ENCODE assay signal across 8 cellular contexts in the genomic region with DNA sequence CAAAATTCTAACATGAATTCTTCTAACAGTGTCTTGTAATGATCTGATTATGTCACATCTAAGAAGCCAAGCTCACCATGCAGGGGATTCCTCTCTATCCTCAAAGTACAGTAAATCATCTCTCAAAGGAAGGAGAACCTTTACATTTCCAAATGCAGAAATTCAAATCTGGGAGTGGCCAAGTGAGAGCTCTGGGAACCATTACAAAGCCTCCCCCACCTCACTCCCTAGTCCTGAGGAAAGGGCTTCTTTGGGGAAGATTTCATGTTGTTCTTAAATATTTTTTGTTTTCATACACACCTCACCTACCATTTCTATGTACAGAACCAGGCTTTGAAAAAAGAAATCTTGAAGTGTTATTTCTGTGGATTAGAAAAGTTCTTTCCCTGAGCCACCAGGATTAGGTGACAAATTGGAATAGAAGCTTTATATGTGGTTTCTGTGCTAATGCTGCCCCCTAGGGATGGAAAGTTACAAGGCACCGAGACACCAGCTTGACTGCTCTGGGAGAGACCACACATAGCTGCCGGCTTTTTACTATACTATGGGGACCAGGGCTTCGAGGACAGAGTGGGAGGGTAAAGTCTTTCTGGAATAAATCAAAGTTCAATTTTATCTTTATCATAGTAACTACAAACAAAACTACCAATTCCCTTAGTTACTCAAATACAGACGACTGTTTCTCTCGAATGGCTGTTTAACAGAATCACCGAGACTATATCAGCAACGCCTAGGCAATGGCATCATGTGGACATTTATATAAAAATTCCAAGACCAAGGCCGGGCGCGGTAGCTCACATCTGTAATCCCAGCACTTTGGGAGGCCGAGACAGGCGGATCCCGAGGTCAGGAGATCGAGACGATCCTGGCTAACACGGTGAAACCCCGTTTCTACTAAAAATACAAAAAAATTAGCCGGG.
DNase-seq lines count a peak whose midpoint lies in the region; ATAC-seq lines count a peak whose summit lies in the region.

No MANE protein-coding gene starts in this region.

- H3K36me3 ChIP-seq in mesendoderm (ENCODE audit: control insufficient read depth, insufficient read depth, low read length), result no peaks in the 10 kb centered on the region

- peaks cover 2% of the 10 kb centered on the region for H3K79me1 ChIP-seq in mesendoderm (ENCODE audit: low read length)

- peaks cover 9 to 13% of the 10 kb centered on the region in 2 donors for H3K4me1 Mint-ChIP-seq in effector memory CD8-positive, alpha-beta T cell (ENCODE audit: low read depth in 2 of 2)

- no peaks in the 10 kb centered on the region for H3K27me3 ChIP-seq in mesendoderm (ENCODE audit: insufficient read depth, low read length, poor library complexity)

- no peaks in the 10 kb centered on the region for H3K27me3 Mint-ChIP-seq in effector memory CD8-positive, alpha-beta T cell

- H3K27ac Mint-ChIP-seq in effector memory CD8-positive, alpha-beta T cell, result no peak overlapping the region

- H3K4me3 ChIP-seq in mesendoderm (ENCODE audit: low read length), result no peak overlapping the region

- no peak overlapping the region for H4K8ac ChIP-seq in mesendoderm (ENCODE audit: low read depth, low read length)

- no peak overlapping the region for H2AK5ac ChIP-seq in mesendoderm (ENCODE audit: low read length)

- H3K4me2 ChIP-seq in mesendoderm (ENCODE audit: low read length), result no peak overlapping the region

- no peak overlapping the region for H4K5ac ChIP-seq in mesendoderm (ENCODE audit: low read length)

- H2BK15ac ChIP-seq in mesendoderm (replicated peaks; ENCODE audit: low read depth), result no peak overlapping the region

- H3K4me3 Mint-ChIP-seq in effector memory CD8-positive, alpha-beta T cell, result no peak overlapping the region

- no peak overlapping the region for H3K4ac ChIP-seq in mesendoderm (ENCODE audit: low read depth, low read length)

- peaks cover 5% of the 10 kb centered on the region for H3K4me1 ChIP-seq in mesendoderm (ENCODE audit: control insufficient read depth, low read depth, low read length)

- peaks cover 20% of the 10 kb centered on the region for H3K36me3 Mint-ChIP-seq in effector memory CD8-positive, alpha-beta T cell (ENCODE audit: insufficient read depth)

- no peak overlapping the region for H3K56ac ChIP-seq in mesendoderm (ENCODE audit: low read length)

- no peak overlapping the region for H3K18ac ChIP-seq in mesendoderm (ENCODE audit: low read length)

- no peak overlapping the region for H3K23ac ChIP-seq in mesendoderm (ENCODE audit: low read length)

- H3K9ac ChIP-seq in mesendoderm (ENCODE audit: low read length), result no peak overlapping the region

- no peak overlapping the region for H3K27ac ChIP-seq in mesendoderm (ENCODE audit: low read depth, low read length)

- H2BK120ac ChIP-seq in mesendoderm (ENCODE audit: low read depth, low read length), result no peak overlapping the region

- no CpG with 5 or more reads among the region's 18 CpGs for WGBS in mesendoderm (ENCODE audit: extremely low coverage, insufficient coverage, low lambda C conversion rate)

- peak; percentile 50 for ATAC-seq in HG03378 (IDR thresholded peaks at IDR 0.05; ENCODE audit: unreplicated experiment)
- peak; percentile 70 for ATAC-seq in effector memory CD8-positive, alpha-beta T cell (replicated peaks)
- ATAC-seq in HG03521 (IDR thresholded peaks at IDR 0.05; ENCODE audit: unreplicated experiment), result no peak

- no peaks in the 10 kb centered on the region for H3K9me3 Mint-ChIP-seq in effector memory CD8-positive, alpha-beta T cell

- DNase-seq in COLO668 (lab: John Stamatoyannopoulos, UW; ENCODE audit: unreplicated experiment), result peak; percentile 75
- peak; percentile 66 for DNase-seq in NCI-H748 (lab: John Stamatoyannopoulos, UW; ENCODE audit: unreplicated experiment)
- peak; percentile 61 to 74 for DNase-seq in activated CD4-positive, alpha-beta T cell treated with anti-CD3 and anti-CD28 coated beads, Interleukin-2, amount 50 U/mL, for 48 hours
- DNase-seq in effector memory CD8-positive, alpha-beta T cell, result peak; percentile 54 to 66 (median 61)
- peak; percentile 93 for DNase-seq in mesendoderm
- DNase-seq in stimulated activated CD8-positive, alpha-beta memory T cell treated with anti-CD3 and anti-CD28 coated beads, Interleukin-2, amount 100 ng/mL, for 1 hour (ENCODE audit: low read depth in 2 of 2), result peak; percentile 24 to 32

- H3K79me2 ChIP-seq in mesendoderm (ENCODE audit: control insufficient read depth, insufficient read depth, low read length), result no peaks in the 10 kb centered on the region

- no peak overlapping the region for H2BK5ac ChIP-seq in mesendoderm (ENCODE audit: low read length)

Comparison
In these comparisons a context has a peak if more than half of its experiments do, and no peak if none do; other contexts are left out.
1. DNase-seq: peak in every context shown above with its lines; median percentile 93 in mesendoderm; 75 in COLO668; 68 in activated CD4-positive, alpha-beta T cell treated with anti-CD3 and anti-CD28 coated beads, Interleukin-2, amount 50 U/mL, for 48 hours; 66 in NCI-H748; 61 in effector memory CD8-positive, alpha-beta T cell; 28 in stimulated activated CD8-positive, alpha-beta memory T cell treated with anti-CD3 and anti-CD28 coated beads, Interleukin-2, amount 100 ng/mL, for 1 hour.